Comparison of ENCODE assay signal across 21 cellular contexts in genomic region chr3:134628884-134629283, GRCh38. TPM values are rescaled to one million over a fixed set of nuclear protein-coding genes. Genes with fewer than 3 reads are reported as not detected.
"Had no signal": no experiment of that assay in that cellular context is flagged by ENCODE, and none has a peak within 500 bp of the region (broad histone marks: within the 10 kb centered on the region; RNA-seq: fewer than 3 reads in every experiment).

No MANE protein-coding gene starts in this region.

- ATAC-seq: left cardiac atrium; left lung; naive thymus-derived CD4-positive, alpha-beta T cell; psoas muscle; right lobe of liver; stimulated activated naive B cell treated with anti-CD40 and anti-IgM and Interleukin-4, amounts not matched to agents 10 μg/mL and 1 μg/mL and 100 μg/mL, for 72 hours had no signal

- H3K4me1 Mint-ChIP-seq: mesothelial cell of epicardium; nephron; neural progenitor cell; stimulated activated naive B cell treated with anti-CD40 and anti-IgM and Interleukin-4, amounts not matched to agents 10 μg/mL and 1 μg/mL and 100 μg/mL, for 72 hours had no signal

- H3K27ac ChIP-seq: cardiac muscle cell, left lung, neural progenitor cell, psoas muscle, right lobe of liver, suprapubic skin had no signal

- H3K27ac Mint-ChIP-seq: dendritic cell treated with granulocyte-macrophage colony-stimulating factor and Interleukin-4, amounts not matched to agents 40 ng/mL and 50 ng/mL, for 4 days; mesothelial cell of epicardium; naive thymus-derived CD4-positive, alpha-beta T cell; nephron; neural progenitor cell; stimulated activated naive B cell treated with anti-CD40 and anti-IgM and Interleukin-4, amounts not matched to agents 10 μg/mL and 1 μg/mL and 100 μg/mL, for 72 hours; stimulated activated naive CD8-positive, alpha-beta T cell treated with anti-CD3 and anti-CD28 coated beads, Interleukin-15, Interleukin-2, amounts not matched to agents 100 ng/mL and 50 ng/mL, for 24 hours had no signal

- H3K9me3 ChIP-seq: psoas muscle, right lobe of liver, suprapubic skin had no signal

- H3K27me3 ChIP-seq: left lung, neural progenitor cell, right lobe of liver, suprapubic skin had no signal

- H3K4me3 ChIP-seq: cardiac muscle cell, left lung, neural progenitor cell, psoas muscle, right lobe of liver, suprapubic skin had no signal

- H3K4me3 Mint-ChIP-seq: dendritic cell treated with granulocyte-macrophage colony-stimulating factor and Interleukin-4, amounts not matched to agents 40 ng/mL and 50 ng/mL, for 4 days; mesothelial cell of epicardium; naive thymus-derived CD4-positive, alpha-beta T cell; nephron; neural progenitor cell; stimulated activated naive B cell treated with anti-CD40 and anti-IgM and Interleukin-4, amounts not matched to agents 10 μg/mL and 1 μg/mL and 100 μg/mL, for 72 hours; stimulated activated naive CD8-positive, alpha-beta T cell treated with anti-CD3 and anti-CD28 coated beads, Interleukin-15, Interleukin-2, amounts not matched to agents 100 ng/mL and 50 ng/mL, for 24 hours had no signal

- H3K27me3 Mint-ChIP-seq: dendritic cell treated with granulocyte-macrophage colony-stimulating factor and Interleukin-4, amounts not matched to agents 40 ng/mL and 50 ng/mL, for 4 days; stimulated activated naive CD8-positive, alpha-beta T cell treated with anti-CD3 and anti-CD28 coated beads, Interleukin-15, Interleukin-2, amounts not matched to agents 100 ng/mL and 50 ng/mL, for 24 hours had no signal

- H3K4me1 ChIP-seq: left lung, neural progenitor cell, psoas muscle, right lobe of liver, suprapubic skin had no signal

- H3K36me3 ChIP-seq: cardiac muscle cell, left lung, neural progenitor cell, right lobe of liver had no signal

- H3K36me3 Mint-ChIP-seq: mesothelial cell of epicardium had no signal

- DNase-seq: effector memory CD4-positive, alpha-beta T cell; left cardiac atrium; left lung; mesenchymal stem cell; naive thymus-derived CD4-positive, alpha-beta T cell; psoas muscle; right lobe of liver; small intestine; stimulated activated CD4-positive, alpha-beta T cell treated with anti-CD3 and anti-CD28 coated beads, Interleukin-15, amount 100 ng/mL, for 24 hours; stimulated activated CD4-positive, alpha-beta T cell treated with anti-CD3 and anti-CD28 coated beads, Interleukin-2, amount 100 ng/mL, for 48 hours; stimulated activated naive B cell treated with anti-CD40 and anti-IgM and Interleukin-4, amounts not matched to agents 10 μg/mL and 1 μg/mL and 100 μg/mL, for 72 hours; trophoblast cell had no signal

RNA-seq across cellular contexts. Expression of gene KY, which starts 21.9 kb away (rescaled TPM):
- total RNA-seq: fibroblast of villous mesenchyme; lung microvascular endothelial cell; mesothelial cell of epicardium; naive thymus-derived CD4-positive, alpha-beta T cell; right lobe of liver had no signal
